ENCODE assay signal across 8 cellular contexts in genomic region chr15:90994059-90994416, GRCh38. TPM values are rescaled to one million over a fixed set of nuclear protein-coding genes. Genes with fewer than 3 reads are reported as not detected.
DNase-seq lines count a peak whose midpoint lies in the region; ATAC-seq and TF ChIP-seq lines count a peak whose summit lies in the region.

No MANE protein-coding gene starts in this region.

- peak overlapping the region; percentile 67 for H2AFZ ChIP-seq in SK-N-SH (ENCODE audit: low read depth)

- H3K4me3 Mint-ChIP-seq in activated CD8-positive, alpha-beta memory T cell treated with anti-CD3 and anti-CD28 coated beads, Interleukin-2, amount 10 ng/mL, durations not matched to agents 7 days and 5 days = peak overlapping the region; percentile 98
- H3K4me3 Mint-ChIP-seq in neural crest cell = peak overlapping the region; percentile 100

- no peaks in the 10 kb centered on the region for H3K9me2 ChIP-seq in SK-N-SH

- CTCF ChIA-PET in activated CD8-positive, alpha-beta memory T cell treated with anti-CD3 and anti-CD28 coated beads, Interleukin-2, amount 10 ng/mL, durations not matched to agents 7 days and 5 days (lab: Charles Lee) = interaction anchor here (1.4 to 1.8 kb wide), 3 partner anchors 38 to 39 kb away, joined by 3 to 6 read pairs (median 4); partner anchors contain the start of gene RCCD1
- CTCF ChIA-PET in SK-N-SH (lab: Yijun Ruan, JAX) = interaction anchor here (1.8 to 3.6 kb wide), 2 partner anchors 37 to 60 kb away, joined by 9 to 16 read pairs; partner anchors contain the start of gene UNC45A

- H3K9me3 ChIP-seq in SK-N-SH = no peaks in the 10 kb centered on the region

- TF ChIP-seq EP300 in SK-N-SH (IDR thresholded peaks at IDR 0.05; ENCODE audit: borderline replicate concordance in 1 of 2, low read depth in 1 of 2, low read length in 1 of 2) = no peak

- H3F3A ChIP-seq in SK-N-SH (replicated peaks; ENCODE audit: insufficient read depth) = peaks cover 19% of the 10 kb centered on the region

- peak overlapping the region; percentile 94 for H3K9ac ChIP-seq in SK-N-SH

- peaks cover 37% of the 10 kb centered on the region for H3K36me3 Mint-ChIP-seq in activated CD8-positive, alpha-beta memory T cell treated with anti-CD3 and anti-CD28 coated beads, Interleukin-2, amount 10 ng/mL, durations not matched to agents 7 days and 5 days
- peaks cover 7% of the 10 kb centered on the region for H3K36me3 Mint-ChIP-seq in neural crest cell (ENCODE audit: low read depth)

- TF ChIP-seq RAD21 in SK-N-SH (IDR thresholded peaks at IDR 0.05; ENCODE audit: low read length) = no peak

- peaks cover 39% of the 10 kb centered on the region for H3K4me1 Mint-ChIP-seq in activated CD8-positive, alpha-beta memory T cell treated with anti-CD3 and anti-CD28 coated beads, Interleukin-2, amount 10 ng/mL, durations not matched to agents 7 days and 5 days
- peaks cover 36% of the 10 kb centered on the region for H3K4me1 Mint-ChIP-seq in neural crest cell

- no peaks in the 10 kb centered on the region; the same call in 1 of the 2 replicates for H4K20me1 ChIP-seq in SK-N-SH (ENCODE audit: insufficient read depth)

- H3K27me3 ChIP-seq in SK-N-SH (ENCODE audit: insufficient read depth) = no peaks in the 10 kb centered on the region

- peak overlapping the region; percentile 100 for H3K27ac Mint-ChIP-seq in activated CD8-positive, alpha-beta memory T cell treated with anti-CD3 and anti-CD28 coated beads, Interleukin-2, amount 10 ng/mL, durations not matched to agents 7 days and 5 days
- H3K27ac Mint-ChIP-seq in neural crest cell (ENCODE audit: unreplicated experiment) = peak overlapping the region; percentile 100

- 0% methylated on average over 7 of the region's 50 CpGs for WGBS in SK-N-SH (ENCODE audit: low lambda C conversion rate)

- H3K4me2 ChIP-seq in SK-N-SH = peak overlapping the region; percentile 78

- TF ChIP-seq CTCF in SK-N-SH (IDR thresholded peaks at IDR 0.05) (no peak), epithelial cell of proximal tubule (conservative IDR thresholded peaks at IDR 0.05; ENCODE audit: low read depth, low read length) (no peak), neural crest cell (conservative IDR thresholded peaks at IDR 0.05) (no peak)

- H3K79me2 ChIP-seq in SK-N-SH (ENCODE audit: insufficient read depth) = peaks cover 86% of the 10 kb centered on the region

- H3K27me3 Mint-ChIP-seq in activated CD8-positive, alpha-beta memory T cell treated with anti-CD3 and anti-CD28 coated beads, Interleukin-2, amount 10 ng/mL, durations not matched to agents 7 days and 5 days = no peaks in the 10 kb centered on the region
- peaks cover 2% of the 10 kb centered on the region for H3K27me3 Mint-ChIP-seq in neural crest cell (ENCODE audit: low read depth)

- H3K4me1 ChIP-seq in SK-N-SH (ENCODE audit: control insufficient read depth in 1 of 2, insufficient read depth in 2 of 2, low read depth in 1 of 2, low read length in 1 of 2) = peaks cover 0 to 10% of the 10 kb centered on the region in 2 experiments; a peak in 2 of 4 replicates

- peaks cover under 1 to 14% of the 10 kb centered on the region in 2 experiments for H3K36me3 ChIP-seq in SK-N-SH (replicated peaks in 1 of 2; ENCODE audit: control insufficient read depth in 1 of 2, insufficient read depth in 2 of 2, low read length in 1 of 2)

- POLR2A ChIA-PET in SK-N-SH (lab: Yijun Ruan, JAX) = interaction anchor here (0.7 kb wide), 1 partner anchor 37 kb away, joined by 3 read pairs; no protein-coding TSS in a partner anchor

- peak overlapping the region; percentile 43 to 70 for H3K27ac ChIP-seq in SK-N-SH (ENCODE audit: low read depth in 2 of 2, low read length in 1 of 2)

- H3K4me3 ChIP-seq in SK-N-SH (ENCODE audit: low read depth in 2 of 2, low read length in 1 of 2) (peak overlapping the region; percentile 80 to 83), epithelial cell of proximal tubule (ENCODE audit: low read depth, low read length) (peak overlapping the region; percentile 85)

- peak; percentile 43 for DNase-seq in activated CD8-positive, alpha-beta memory T cell treated with anti-CD3 and anti-CD28 coated beads, Interleukin-2, amount 10 ng/mL, durations not matched to agents 7 days and 5 days
- no peak for DNase-seq in activated CD8-positive, alpha-beta memory T cell treated with anti-CD3 and anti-CD28 coated beads for 24 hours
- DNase-seq in SK-N-SH (peak; percentile 62), epithelial cell of proximal tubule (ENCODE audit: low read depth) (no peak), neural crest cell (ENCODE audit: low read depth, low spot score) (peak; percentile 13), NCI-H524 (lab: John Stamatoyannopoulos, UW) (no peak), COLO829 (ENCODE audit: low spot score) (no peak)

- H3K9me3 Mint-ChIP-seq in activated CD8-positive, alpha-beta memory T cell treated with anti-CD3 and anti-CD28 coated beads, Interleukin-2, amount 10 ng/mL, durations not matched to agents 7 days and 5 days (ENCODE audit: low read depth) = no peaks in the 10 kb centered on the region
- H3K9me3 Mint-ChIP-seq in neural crest cell = no peaks in the 10 kb centered on the region

- ATAC-seq in activated CD8-positive, alpha-beta memory T cell treated with anti-CD3 and anti-CD28 coated beads, Interleukin-2, amount 10 ng/mL, durations not matched to agents 7 days and 5 days = peak; percentile 10
- ATAC-seq in HG02840 (IDR thresholded peaks at IDR 0.05; ENCODE audit: low FRiP score, unreplicated experiment) = peak; percentile 13

TF ChIP-seq in SK-N-SH, 30 proteins besides CTCF, POLR2A, EP300 and RAD21:
- TF ChIP-seq YY1 (IDR thresholded peaks at IDR 0.05; ENCODE audit: low read depth) = no peak
- TF ChIP-seq FOSL2 (IDR thresholded peaks at IDR 0.05; ENCODE audit: borderline replicate concordance, low read depth) = no peak
- no peak for TF ChIP-seq SIN3A (IDR thresholded peaks at IDR 0.05; ENCODE audit: borderline replicate concordance, low read depth, low read length)
- TF ChIP-seq ELF1 (IDR thresholded peaks at IDR 0.05) = no peak
- no peak for TF ChIP-seq FOXM1 (IDR thresholded peaks at IDR 0.05; ENCODE audit: low read depth)
- no peak for TF ChIP-seq FOXJ3 (CRISPR knock-in tag; IDR thresholded peaks at IDR 0.05)
- no peak for TF ChIP-seq USF2 (IDR thresholded peaks at IDR 0.05; ENCODE audit: borderline replicate concordance, low read depth, low read length)
- no peak for TF ChIP-seq PBX3 (IDR thresholded peaks at IDR 0.05)
TF ChIP-seq in SK-N-SH: peak in this region for 0.

RNA-seq across cellular contexts. Expression of gene PRC1, which starts 0.3 kb away (rescaled TPM):
- 100 to 1,000 TPM; 152 to 208 TPM for total RNA-seq in activated CD8-positive, alpha-beta memory T cell treated with anti-CD3 and anti-CD28 coated beads, Interleukin-2, amount 10 ng/mL, durations not matched to agents 7 days and 5 days
- 125 and 132 TPM in 2 replicates for polyA plus RNA-seq in SK-N-SH (2012; rRNA removed)
- polyA plus RNA-seq in SK-N-SH (2012; cell fraction: cytosol; rRNA removed) = 95.7 and 109 TPM in 2 replicates
- 120 and 176 TPM in 2 replicates for polyA plus RNA-seq in SK-N-SH (2012; cell fraction: nucleus; rRNA removed)
- total RNA-seq in epithelial cell of proximal tubule = 224 and 251 TPM in 2 replicates
- total RNA-seq in neural crest cell = 160 and 161 TPM in 2 replicates

RNA-seq across cellular contexts. Expression of gene VPS33B, which starts 28.4 kb away (rescaled TPM):
- 10 to 100 TPM; 19.5 to 24.1 TPM for total RNA-seq in activated CD8-positive, alpha-beta memory T cell treated with anti-CD3 and anti-CD28 coated beads, Interleukin-2, amount 10 ng/mL, durations not matched to agents 7 days and 5 days
- polyA plus RNA-seq in SK-N-SH (2012; rRNA removed) = 16.6 and 25.3 TPM in 2 replicates
- 9.9 and 12.4 TPM in 2 replicates for polyA plus RNA-seq in SK-N-SH (2012; cell fraction: cytosol; rRNA removed)
- 63.5 and 71.2 TPM in 2 replicates for polyA plus RNA-seq in SK-N-SH (2012; cell fraction: nucleus; rRNA removed)
- total RNA-seq in epithelial cell of proximal tubule (16.0 and 17.3 TPM in 2 replicates), neural crest cell (19.2 and 20.5 TPM in 2 replicates)

RNA-seq across cellular contexts. Expression of gene RCCD1, which starts 39.4 kb away (rescaled TPM):
- 10 to 100 TPM; 35.4 to 50.1 TPM for total RNA-seq in activated CD8-positive, alpha-beta memory T cell treated with anti-CD3 and anti-CD28 coated beads, Interleukin-2, amount 10 ng/mL, durations not matched to agents 7 days and 5 days
- polyA plus RNA-seq in SK-N-SH (2012; rRNA removed) = 19.5 and 21.2 TPM in 2 replicates
- 11.2 and 13.3 TPM in 2 replicates for polyA plus RNA-seq in SK-N-SH (2012; cell fraction: cytosol; rRNA removed)
- polyA plus RNA-seq in SK-N-SH (2012; cell fraction: nucleus; rRNA removed) = 85.9 and 108 TPM in 2 replicates
- total RNA-seq in epithelial cell of proximal tubule = 26.6 and 32.7 TPM in 2 replicates
- 20.6 and 20.9 TPM in 2 replicates for total RNA-seq in neural crest cell

RNA-seq across cellular contexts. Expression of gene UNC45A, which starts 59.0 kb away (rescaled TPM):
- 10 to 100 TPM; 76.3 to 84.4 TPM for total RNA-seq in activated CD8-positive, alpha-beta memory T cell treated with anti-CD3 and anti-CD28 coated beads, Interleukin-2, amount 10 ng/mL, durations not matched to agents 7 days and 5 days
- 85.1 and 89.4 TPM in 2 replicates for polyA plus RNA-seq in SK-N-SH (2012; rRNA removed)
- 33.2 and 50.5 TPM in 2 replicates for polyA plus RNA-seq in SK-N-SH (2012; cell fraction: cytosol; rRNA removed)
- polyA plus RNA-seq in SK-N-SH (2012; cell fraction: nucleus; rRNA removed) = 142 and 150 TPM in 2 replicates
- 30.8 and 49.5 TPM in 2 replicates for total RNA-seq in epithelial cell of proximal tubule
- total RNA-seq in neural crest cell = 65.4 and 73.8 TPM in 2 replicates

Comparison
In these comparisons a context has a peak if more than half of its experiments do, and no peak if none do; other contexts are left out.
1. DNase-seq: peak in activated CD8-positive, alpha-beta memory T cell treated with anti-CD3 and anti-CD28 coated beads, Interleukin-2, amount 10 ng/mL, durations not matched to agents 7 days and 5 days (single experiment), SK-N-SH (single experiment) and neural crest cell (single experiment); none in activated CD8-positive, alpha-beta memory T cell treated with anti-CD3 and anti-CD28 coated beads for 24 hours (single experiment), epithelial cell of proximal tubule (single experiment), NCI-H524 (0 of 2) and COLO829 (single experiment).